Comparison of ENCODE assay signal across 8 cellular contexts in genomic region chr2:219386532-219387280, GRCh38. TPM values are rescaled to one million over a fixed set of nuclear protein-coding genes. Genes with fewer than 3 reads are reported as not detected.
DNase-seq lines count a peak whose midpoint lies in the region; ATAC-seq, FAIRE-seq and TF ChIP-seq lines count a peak whose summit lies in the region.

No MANE protein-coding gene starts in this region.

- H3K4me3 Mint-ChIP-seq in CD4-positive, alpha-beta memory T cell: peak overlapping the region; percentile 92 to 98 (median 96)
- peak overlapping the region; percentile 94 to 95 for H3K4me3 Mint-ChIP-seq in effector memory CD8-positive, alpha-beta T cell

- no peak overlapping the region for H2BK120ac ChIP-seq in neuronal stem cell (ENCODE audit: low read depth, low read length)

- no peak overlapping the region for H4K8ac ChIP-seq in neuronal stem cell (ENCODE audit: low read depth, low read length)

- peaks cover 34% of the 10 kb centered on the region for H3K36me3 ChIP-seq in CD4-positive, alpha-beta memory T cell (ENCODE audit: insufficient read depth, low read length)
- peaks cover 28% of the 10 kb centered on the region for H3K36me3 ChIP-seq in PC-3 (ENCODE audit: low read depth, low read length)
- peaks cover 15 to 45% of the 10 kb centered on the region in 2 donors for H3K36me3 ChIP-seq in neuronal stem cell (replicated peaks in 1 of 2; ENCODE audit: control insufficient read depth in 2 of 2, insufficient read depth in 2 of 2, low read length in 2 of 2)

- peak overlapping the region; percentile 100 for H3K4me2 ChIP-seq in PC-3 (ENCODE audit: low read length)
- H3K4me2 ChIP-seq in neuronal stem cell (ENCODE audit: insufficient read depth, low read length, poor library complexity, severe bottlenecking): peak overlapping the region; percentile 77

- H3K18ac ChIP-seq in neuronal stem cell (ENCODE audit: low read length): peak overlapping the region; percentile 20

- POLR2A ChIA-PET in CD4-positive, alpha-beta memory T cell (lab: Charles Lee; ENCODE audit: partially characterized antibody): interaction anchor here (0.9 to 2.7 kb wide), 12 partner anchors 9 to 494 kb away, joined by 3 to 23 read pairs (median 5); partner anchors contain the start of genes ANKZF1, ATG9A, DNAJB2 and GLB1L
- POLR2A ChIA-PET in PC-3 (lab: Charles Lee; ENCODE audit: unreplicated experiment): interaction anchor here (1.1 to 1.4 kb wide), 2 partner anchors 111 to 112 kb away, joined by 11 to 14 read pairs; partner anchors contain the start of gene GMPPA

- H3K4me1 ChIP-seq in CD4-positive, alpha-beta memory T cell (ENCODE audit: insufficient read depth, low read length): peaks cover 22% of the 10 kb centered on the region
- peaks cover 15% of the 10 kb centered on the region for H3K4me1 ChIP-seq in PC-3 (ENCODE audit: insufficient read depth, low read length)
- H3K4me1 ChIP-seq in neuronal stem cell (ENCODE audit: control insufficient read depth in 2 of 2, insufficient read depth in 1 of 2, low read depth in 1 of 2, low read length in 2 of 2): peaks cover 5 to 8% of the 10 kb centered on the region in 2 donors

- 0 out of 2 replicates have a peak, but pooled peaks cover 9% of the 10 kb centered on the region for H4K20me1 ChIP-seq in PC-3 (ENCODE audit: low read length)

- H4K91ac ChIP-seq in neuronal stem cell (ENCODE audit: low read depth, low read length, poor library complexity): no peak overlapping the region

- no peak overlapping the region for H3K4ac ChIP-seq in neuronal stem cell (ENCODE audit: low read length)

- H3K4me1 Mint-ChIP-seq in CD4-positive, alpha-beta memory T cell: peaks cover 11 to 36% (median 22%) of the 10 kb centered on the region in 4 donors
- peaks cover 10 to 21% of the 10 kb centered on the region in 2 donors for H3K4me1 Mint-ChIP-seq in effector memory CD8-positive, alpha-beta T cell (ENCODE audit: low read depth in 2 of 2)

- H2AFZ ChIP-seq in PC-3 (ENCODE audit: low read length) (peak overlapping the region; percentile 87; the same call in 1 of the 2 replicates), neuronal stem cell (ENCODE audit: low read length) (peak overlapping the region; percentile 97)

- peaks cover 11% of the 10 kb centered on the region for H3K79me2 ChIP-seq in PC-3 (ENCODE audit: low read length)

- no peaks in the 10 kb centered on the region for H3F3A ChIP-seq in PC-3 (ENCODE audit: low read length, unreplicated experiment)

- H3K27me3 ChIP-seq in CD4-positive, alpha-beta memory T cell (ENCODE audit: insufficient read depth, low read length): no peaks in the 10 kb centered on the region
- H3K27me3 ChIP-seq in PC-3 (ENCODE audit: low read length) (no peaks in the 10 kb centered on the region), neuronal stem cell (ENCODE audit: control insufficient read depth in 3 of 3, insufficient read depth in 3 of 3, low read depth in 1 of 3, low read length in 3 of 3) (no peaks in the 10 kb centered on the region)

- TF ChIP-seq CTCF in PC-3 (conservative IDR thresholded peaks at IDR 0.05; ENCODE audit: low read depth, low read length): no peak

- no peaks in the 10 kb centered on the region for H3K27me3 Mint-ChIP-seq in CD4-positive, alpha-beta memory T cell
- H3K27me3 Mint-ChIP-seq in effector memory CD8-positive, alpha-beta T cell: no peaks in the 10 kb centered on the region

- H2BK12ac ChIP-seq in neuronal stem cell (ENCODE audit: low read length): no peak overlapping the region

- peak overlapping the region; percentile 94 for H3K27ac ChIP-seq in CD4-positive, alpha-beta memory T cell (ENCODE audit: low read depth, low read length)
- H3K27ac ChIP-seq in PC-3 (ENCODE audit: low read length) (no peak overlapping the region), neuronal stem cell (replicated peaks; ENCODE audit: low read length) (no peak overlapping the region)

- no peak overlapping the region for H2AK5ac ChIP-seq in neuronal stem cell (ENCODE audit: low read depth, low read length)

- no peak for ATAC-seq in PC-3
- no peak for ATAC-seq in effector memory CD8-positive, alpha-beta T cell (replicated peaks)

- no peaks in the 10 kb centered on the region for H3K9me3 Mint-ChIP-seq in CD4-positive, alpha-beta memory T cell
- no peaks in the 10 kb centered on the region for H3K9me3 Mint-ChIP-seq in effector memory CD8-positive, alpha-beta T cell

- H3K14ac ChIP-seq in neuronal stem cell (ENCODE audit: low read length): no peak overlapping the region

- H2BK15ac ChIP-seq in neuronal stem cell (ENCODE audit: low read length): no peak overlapping the region

- H3K9me3 ChIP-seq in CD4-positive, alpha-beta memory T cell (ENCODE audit: control insufficient read depth in 1 of 2, low read length in 2 of 2): no peaks in the 10 kb centered on the region
- H3K9me3 ChIP-seq in PC-3 (ENCODE audit: low read length): no peaks in the 10 kb centered on the region
- no peaks in the 10 kb centered on the region for H3K9me3 ChIP-seq in neuronal stem cell (replicated peaks in 1 of 2; ENCODE audit: control insufficient read depth in 2 of 2, insufficient read depth in 1 of 2, low read depth in 1 of 2, low read length in 2 of 2)

- CTCF ChIA-PET in CD4-positive, alpha-beta memory T cell (lab: Charles Lee; ENCODE audit: partially characterized antibody): interaction anchor here (0.6 to 4.3 kb wide), 5 partner anchors 16 to 676 kb away, joined by 3 to 43 read pairs (median 6); partner anchors contain the start of genes NHEJ1 and TTLL4
- CTCF ChIA-PET in PC-3 (lab: Charles Lee): interaction anchor here (1.3 kb wide), 1 partner anchor 92 kb away, joined by 5 read pairs; no protein-coding TSS in a partner anchor

- peak overlapping the region; percentile 75 to 88 for H3K4me3 ChIP-seq in CD4-positive, alpha-beta memory T cell (ENCODE audit: low read length in 2 of 2)
- H3K4me3 ChIP-seq in PC-3 (ENCODE audit: low read length) (peak overlapping the region; percentile 99), neuronal stem cell (ENCODE audit: low read length in 2 of 2) (peak overlapping the region; percentile 88 to 91)

- no peaks in the 10 kb centered on the region for H3K79me1 ChIP-seq in neuronal stem cell (ENCODE audit: low read depth, low read length)

- peaks cover 24 to 48% of the 10 kb centered on the region in 2 donors for H3K36me3 Mint-ChIP-seq in CD4-positive, alpha-beta memory T cell
- H3K36me3 Mint-ChIP-seq in effector memory CD8-positive, alpha-beta T cell (ENCODE audit: insufficient read depth): peaks cover 25% of the 10 kb centered on the region

- H3K23ac ChIP-seq in neuronal stem cell (ENCODE audit: low read depth, low read length, poor library complexity): no peak overlapping the region

- no peak overlapping the region for H2BK5ac ChIP-seq in neuronal stem cell (ENCODE audit: low read length)

- intact Hi-C loops in CD4-positive, alpha-beta memory T cell (cut with micrococcal nuclease): loop anchor here (5.0 kb wide), 4 partner anchors 89 to 1114 kb away; partner anchors contain the start of genes AAMP and PNKD
- intact Hi-C loops in PC-3 (cut with micrococcal nuclease): loop anchor here (1.0 to 10.0 kb wide), 4 partner anchors 24 to 222 kb away; partner anchors contain the start of genes GMPPA, NHEJ1, TUBA4A and TUBA4B

- peak overlapping the region; percentile 99 for H3K9ac ChIP-seq in PC-3 (ENCODE audit: low read length)
- peak overlapping the region; percentile 84 for H3K9ac ChIP-seq in neuronal stem cell (ENCODE audit: low read depth, low read length, poor library complexity)

- TSS peak; percentile 34 for BruUV-seq in PC-3 (replicated peaks; lab: Mats Ljungman, UMichigan)

- FAIRE-seq in frontal cortex (lab: Jason Lieb, UNC): no peak

- H3K9me2 ChIP-seq in PC-3 (replicated peaks; ENCODE audit: low read length): no peaks in the 10 kb centered on the region

- DNase-seq in CD4-positive, alpha-beta memory T cell: no peak
- no peak for DNase-seq in PC-3
- DNase-seq in effector memory CD8-positive, alpha-beta T cell: peak in 1 of 3 experiments; percentile 9
- DNase-seq in neuronal stem cell (ENCODE audit: low spot score): peak; percentile 15
- no peak for DNase-seq in superior temporal gyrus (ENCODE audit: extremely low spot score)
- no peak for DNase-seq in frontal cortex (ENCODE audit: low spot score in 2 of 2)
- DNase-seq in occipital lobe (lab: John Stamatoyannopoulos, UW): no peak
- DNase-seq in DMS114 treated with DMSO at 0.1 percent for 48 hours (lab: John Stamatoyannopoulos, UW; ENCODE audit: unreplicated experiment): no peak

- no CpG with 5 or more reads among the region's 19 CpGs for WGBS in neuronal stem cell (ENCODE audit: extremely low coverage in 2 of 2, insufficient read length in 2 of 2, insufficient replicate concordance in 1 of 2), 2 donors

- H3K27ac Mint-ChIP-seq in CD4-positive, alpha-beta memory T cell: peak overlapping the region; percentile 95 to 98 (median 97)
- H3K27ac Mint-ChIP-seq in effector memory CD8-positive, alpha-beta T cell: peak overlapping the region; percentile 98

RNA-seq across cellular contexts. Expression of gene DNPEP, which starts 1.0 kb away (rescaled TPM):
- total RNA-seq in CD4-positive, alpha-beta memory T cell: 10 to 100 TPM; 70.4 to 75.9 TPM
- 10 to 100 TPM; 57.8 to 73.3 TPM for polyA plus RNA-seq in CD4-positive, alpha-beta memory T cell
- total RNA-seq in PC-3 (2014; rRNA removed): 86.2 and 114 TPM in 2 replicates
- 35.4 TPM for polyA plus RNA-seq in neuronal stem cell (2013, experiment 1 of 2)
- polyA plus RNA-seq in neuronal stem cell (2013, experiment 2 of 2): 35.1 TPM
- 13.9 TPM for total RNA-seq in frontal cortex
- total RNA-seq in occipital lobe: 17.5 TPM

RNA-seq across cellular contexts. Expression of gene DES, which starts 31.5 kb away (rescaled TPM):
- not detected for total RNA-seq in CD4-positive, alpha-beta memory T cell
- not detected for polyA plus RNA-seq in CD4-positive, alpha-beta memory T cell
- not detected in 2 replicates for total RNA-seq in PC-3 (2014; rRNA removed)
- polyA plus RNA-seq in neuronal stem cell (2013, experiment 1 of 2): 0.24 TPM
- 0.39 TPM for polyA plus RNA-seq in neuronal stem cell (2013, experiment 2 of 2)
- total RNA-seq in frontal cortex: 0.41 TPM
- 2.3 TPM for total RNA-seq in occipital lobe

RNA-seq across cellular contexts. Expression of gene SPEG, which starts 47.9 kb away (rescaled TPM):
- 1 to 10 TPM; 8.8 to 9.0 TPM for total RNA-seq in CD4-positive, alpha-beta memory T cell
- polyA plus RNA-seq in CD4-positive, alpha-beta memory T cell: under 1 TPM; 0.15 to 0.20 TPM
- 30.7 and 45.2 TPM in 2 replicates for total RNA-seq in PC-3 (2014; rRNA removed)
- 24.0 TPM for polyA plus RNA-seq in neuronal stem cell (2013, experiment 1 of 2)
- polyA plus RNA-seq in neuronal stem cell (2013, experiment 2 of 2): 23.9 TPM
- 13.0 TPM for total RNA-seq in frontal cortex
- total RNA-seq in occipital lobe: 14.2 TPM

RNA-seq across cellular contexts. Expression of gene RESP18, which starts 54.2 kb away (rescaled TPM):
- total RNA-seq in CD4-positive, alpha-beta memory T cell: not detected
- polyA plus RNA-seq in CD4-positive, alpha-beta memory T cell: not detected
- total RNA-seq in PC-3 (2014; rRNA removed) (not detected in 2 replicates), frontal cortex (0.82 TPM), occipital lobe (not detected)
- not detected for polyA plus RNA-seq in neuronal stem cell (2013, experiment 1 of 2)
- not detected for polyA plus RNA-seq in neuronal stem cell (2013, experiment 2 of 2)
